Comparison of ENCODE assay signal across 19 cellular contexts in genomic region chr3:101319531-101319930, GRCh38.
"Had no signal": no experiment of that assay in that cellular context is flagged by ENCODE, and none has a peak within 500 bp of the region (broad histone marks: within the 10 kb centered on the region; RNA-seq: fewer than 3 reads in every experiment).

No MANE protein-coding gene starts in this region.

- H3K36me3 Mint-ChIP-seq: natural killer cell had no signal

- H3K27ac ChIP-seq: dorsolateral prefrontal cortex, epithelial cell of prostate, thoracic aorta, transverse colon had no signal

- H3K4me1 ChIP-seq: transverse colon had no signal

- DNase-seq: cortex of kidney; dorsolateral prefrontal cortex; effector memory CD4-positive, alpha-beta T cell; head of caudate nucleus; hippocampal formation; left colon; mucosa of descending colon; natural killer cell; posterior cingulate gyrus; stimulated activated CD4-positive, alpha-beta T cell treated with anti-CD3 and anti-CD28 coated beads, Interleukin-2, amount 100 ng/mL, for 24 hours; stimulated activated CD4-positive, alpha-beta T cell treated with anti-CD3 and anti-CD28 coated beads, Interleukin-4, amount 100 ng/mL, for 4 hours; stimulated activated naive B cell treated with anti-CD40 and anti-IgM and Interleukin-4, amounts not matched to agents 10 μg/mL and 1 μg/mL and 100 μg/mL, for 72 hours; stimulated activated naive CD8-positive, alpha-beta T cell treated with anti-CD3 and anti-CD28 coated beads, Interleukin-15, amount 100 ng/mL, for 72 hours; transverse colon had no signal

- H3K36me3 ChIP-seq: thoracic aorta, transverse colon had no signal

- H3K4me3 ChIP-seq: dorsolateral prefrontal cortex, mucosa of descending colon, thoracic aorta, transverse colon had no signal

- H3K9me3 Mint-ChIP-seq: central memory CD8-positive, alpha-beta T cell; natural killer cell; stimulated activated naive B cell treated with anti-CD40 and anti-IgM and Interleukin-4, amounts not matched to agents 10 μg/mL and 1 μg/mL and 100 μg/mL, for 72 hours; stimulated activated naive CD8-positive, alpha-beta T cell treated with anti-CD3 and anti-CD28 coated beads, Interleukin-15, amount 100 ng/mL, for 72 hours had no signal

- H3K27ac Mint-ChIP-seq: natural killer cell; stimulated activated naive B cell treated with anti-CD40 and anti-IgM and Interleukin-4, amounts not matched to agents 10 μg/mL and 1 μg/mL and 100 μg/mL, for 72 hours; stimulated activated naive CD8-positive, alpha-beta T cell treated with anti-CD3 and anti-CD28 coated beads, Interleukin-15, amount 100 ng/mL, for 72 hours had no signal

- H3K27me3 Mint-ChIP-seq: central memory CD8-positive, alpha-beta T cell; stimulated activated naive B cell treated with anti-CD40 and anti-IgM and Interleukin-4, amounts not matched to agents 10 μg/mL and 1 μg/mL and 100 μg/mL, for 72 hours; stimulated activated naive CD8-positive, alpha-beta T cell treated with anti-CD3 and anti-CD28 coated beads, Interleukin-15, amount 100 ng/mL, for 72 hours had no signal

- ATAC-seq: left colon; mucosa of descending colon; natural killer cell; sciatic nerve; stimulated activated naive B cell treated with anti-CD40 and anti-IgM and Interleukin-4, amounts not matched to agents 10 μg/mL and 1 μg/mL and 100 μg/mL, for 72 hours; stimulated activated naive CD8-positive, alpha-beta T cell treated with anti-CD3 and anti-CD28 coated beads, Interleukin-15, amount 100 ng/mL, for 72 hours had no signal

- H3K9me3 ChIP-seq: esophagus muscularis mucosa, mucosa of descending colon, thoracic aorta, transverse colon had no signal

- H3K4me1 Mint-ChIP-seq: central memory CD8-positive, alpha-beta T cell; natural killer cell; stimulated activated naive B cell treated with anti-CD40 and anti-IgM and Interleukin-4, amounts not matched to agents 10 μg/mL and 1 μg/mL and 100 μg/mL, for 72 hours; stimulated activated naive CD8-positive, alpha-beta T cell treated with anti-CD3 and anti-CD28 coated beads, Interleukin-15, amount 100 ng/mL, for 72 hours had no signal

- H3K4me3 Mint-ChIP-seq: central memory CD8-positive, alpha-beta T cell; natural killer cell; stimulated activated naive B cell treated with anti-CD40 and anti-IgM and Interleukin-4, amounts not matched to agents 10 μg/mL and 1 μg/mL and 100 μg/mL, for 72 hours; stimulated activated naive CD8-positive, alpha-beta T cell treated with anti-CD3 and anti-CD28 coated beads, Interleukin-15, amount 100 ng/mL, for 72 hours had no signal

- H3K27me3 ChIP-seq: dorsolateral prefrontal cortex, esophagus muscularis mucosa, transverse colon had no signal
